ENCODE assay signal across 16 cellular contexts in the genomic region with DNA sequence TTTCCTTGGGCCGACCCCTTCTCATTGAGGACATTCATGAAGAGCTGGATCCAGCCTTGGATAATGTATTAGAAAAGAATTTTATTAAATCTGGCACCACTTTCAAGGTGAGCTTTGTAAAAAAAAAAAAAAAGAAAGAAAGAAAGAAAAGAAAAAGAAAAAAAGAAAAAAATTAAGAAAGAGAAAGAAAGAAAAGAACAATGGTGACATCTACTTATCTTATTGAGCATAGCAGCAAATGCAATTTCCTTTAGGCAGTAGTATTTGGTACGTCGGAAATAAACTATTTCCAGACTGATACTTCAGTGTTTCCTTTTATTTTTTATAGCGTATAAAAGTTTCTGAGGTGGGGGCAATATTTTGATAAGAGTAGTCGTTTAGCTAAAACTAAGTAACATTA.
A peak's percentile ranks its signal among the peaks of the same experiment; 100 is the strongest.
DNase-seq lines count a peak whose midpoint lies in the region; ATAC-seq and TF ChIP-seq lines count a peak whose summit lies in the region.
"Had no signal": no experiment of that assay in that cellular context is flagged by ENCODE, and none has a peak within 500 bp of the region (broad histone marks: within the 10 kb centered on the region; RNA-seq: fewer than 3 reads in every experiment).

No MANE protein-coding gene starts in this region.

- H3K9ac ChIP-seq in PC-3 (ENCODE audit: low read length): no peak overlapping the region

- H3K36me3 Mint-ChIP-seq in natural killer cell: no peaks in the 10 kb centered on the region
- H3K36me3 Mint-ChIP-seq in natural killer cell treated with Interleukin-12 subunit alpha and Interleukin-12 subunit beta and Interleukin-15 and Interleukin-18, amount 100 ng/mL, for 72 hours: no peaks in the 10 kb centered on the region

- H3K4me3 ChIP-seq in PC-3 (ENCODE audit: low read length) (no peak overlapping the region), ascending aorta (no peak overlapping the region)
- H3K4me3 ChIP-seq: HAP-1 had no signal

- no peak for ATAC-seq in natural killer cell
- no peak for ATAC-seq in natural killer cell treated with Interleukin-12 subunit alpha and Interleukin-12 subunit beta and Interleukin-15 and Interleukin-18, amount 100 ng/mL, for 72 hours
- no peak for ATAC-seq in PC-3
- no peak for ATAC-seq in foreskin keratinocyte

- H3K27ac Mint-ChIP-seq in natural killer cell: no peak overlapping the region
- H3K27ac Mint-ChIP-seq in natural killer cell treated with Interleukin-12 subunit alpha and Interleukin-12 subunit beta and Interleukin-15 and Interleukin-18, amount 100 ng/mL, for 72 hours: no peak overlapping the region
- H3K27ac Mint-ChIP-seq: CD4-positive, alpha-beta T cell; HFFc6 had no signal

- H3K4me1 Mint-ChIP-seq in natural killer cell: no peaks in the 10 kb centered on the region
- no peaks in the 10 kb centered on the region for H3K4me1 Mint-ChIP-seq in natural killer cell treated with Interleukin-12 subunit alpha and Interleukin-12 subunit beta and Interleukin-15 and Interleukin-18, amount 100 ng/mL, for 72 hours (ENCODE audit: low read depth in 2 of 2)

- H3K9me3 ChIP-seq in PC-3 (ENCODE audit: low read length): no peaks in the 10 kb centered on the region
- H3K9me3 ChIP-seq in ascending aorta: no peaks in the 10 kb centered on the region
- H3K9me3 ChIP-seq: HAP-1 had no signal

- peak; percentile 21 for TF ChIP-seq CTCF in natural killer cell (IDR thresholded peaks at IDR 0.05)
- peak; percentile 41; the same call in 1 of the 2 replicates for TF ChIP-seq CTCF in PC-3 (conservative IDR thresholded peaks at IDR 0.05; ENCODE audit: low read depth, low read length)
- peak; percentile 18 for TF ChIP-seq CTCF in foreskin keratinocyte (conservative IDR thresholded peaks at IDR 0.05)
- no peak for TF ChIP-seq CTCF in ascending aorta (IDR thresholded peaks at IDR 0.05)

- CTCF ChIA-PET in PC-3 (lab: Charles Lee): no interaction called here

- no peak overlapping the region for H3K4me2 ChIP-seq in PC-3 (ENCODE audit: low read length)

- no peak overlapping the region for H3K4me3 Mint-ChIP-seq in natural killer cell
- H3K4me3 Mint-ChIP-seq in natural killer cell treated with Interleukin-12 subunit alpha and Interleukin-12 subunit beta and Interleukin-15 and Interleukin-18, amount 100 ng/mL, for 72 hours: no peak overlapping the region
- H3K4me3 Mint-ChIP-seq: CD4-positive, alpha-beta T cell; HFFc6 had no signal

- H3K27ac ChIP-seq in PC-3 (ENCODE audit: low read length) (no peak overlapping the region), foreskin keratinocyte (no peak overlapping the region), ascending aorta (no peak overlapping the region)
- H3K27ac ChIP-seq: 22Rv1 had no signal

- H3F3A ChIP-seq in PC-3 (ENCODE audit: low read length, unreplicated experiment): no peaks in the 10 kb centered on the region

- DNase-seq in natural killer cell (no peak), PC-3 (no peak), foreskin keratinocyte (no peak), NCI-H2171 (lab: John Stamatoyannopoulos, UW) (no peak), NCI-H226 (no peak), ascending aorta (ENCODE audit: low spot score in 2 of 2) (no peak)
- DNase-seq in natural killer cell treated with Interleukin-12 subunit alpha and Interleukin-12 subunit beta and Interleukin-15 and Interleukin-18, amount 100 ng/mL, for 72 hours (ENCODE audit: low spot score): no peak
- DNase-seq: Calu3; CD4-positive, alpha-beta T cell; DMS79 treated with DMSO at 0.1 percent for 48 hours; GDM1; HFFc6; IMR-90; KBM-7 had no signal

- intact Hi-C loops in natural killer cell (cut with micrococcal nuclease): no loop called here
- intact Hi-C loops in PC-3 (cut with micrococcal nuclease): loop anchor here (1.0 kb wide), 1 partner anchor 123 kb away; no protein-coding TSS in a partner anchor
- intact Hi-C loops in ascending aorta (cut with DNase I): no loop called here

- no peaks in the 10 kb centered on the region for H3K9me3 Mint-ChIP-seq in natural killer cell
- no peaks in the 10 kb centered on the region for H3K9me3 Mint-ChIP-seq in natural killer cell treated with Interleukin-12 subunit alpha and Interleukin-12 subunit beta and Interleukin-15 and Interleukin-18, amount 100 ng/mL, for 72 hours
- H3K9me3 Mint-ChIP-seq: CD4-positive, alpha-beta T cell; HFFc6 had no signal

- H3K9me2 ChIP-seq in PC-3 (replicated peaks; ENCODE audit: low read length): no peaks in the 10 kb centered on the region

- no TSS peak for BruUV-seq in PC-3 (replicated peaks; lab: Mats Ljungman, UMichigan)

- H3K79me2 ChIP-seq in PC-3 (ENCODE audit: low read length): no peaks in the 10 kb centered on the region

- POLR2A ChIA-PET in PC-3 (lab: Charles Lee; ENCODE audit: unreplicated experiment): interaction anchor here (0.6 kb wide), 1 partner anchor 9 kb away, joined by 9 read pairs; no protein-coding TSS in a partner anchor

- H3K36me3 ChIP-seq in PC-3 (ENCODE audit: low read depth, low read length): no peaks in the 10 kb centered on the region
- no peaks in the 10 kb centered on the region for H3K36me3 ChIP-seq in ascending aorta
- H3K36me3 ChIP-seq: HAP-1 had no signal

- H3K27me3 Mint-ChIP-seq in natural killer cell (ENCODE audit: low read depth in 2 of 2): peaks cover 7 to 37% of the 10 kb centered on the region in 2 donors
- H3K27me3 Mint-ChIP-seq in natural killer cell treated with Interleukin-12 subunit alpha and Interleukin-12 subunit beta and Interleukin-15 and Interleukin-18, amount 100 ng/mL, for 72 hours: peaks cover 17 to 22% of the 10 kb centered on the region in 2 donors

- no peak overlapping the region for H2AFZ ChIP-seq in PC-3 (ENCODE audit: low read length)

- no peaks in the 10 kb centered on the region for H4K20me1 ChIP-seq in PC-3 (ENCODE audit: low read length)

- H3K4me1 ChIP-seq in PC-3 (ENCODE audit: insufficient read depth, low read length): no peaks in the 10 kb centered on the region
- no peaks in the 10 kb centered on the region for H3K4me1 ChIP-seq in foreskin keratinocyte
- no peaks in the 10 kb centered on the region for H3K4me1 ChIP-seq in ascending aorta

- H3K27me3 ChIP-seq in PC-3 (ENCODE audit: low read length) (peaks cover 80% of the 10 kb centered on the region), foreskin keratinocyte (peaks cover 28% of the 10 kb centered on the region), ascending aorta (no peaks in the 10 kb centered on the region)

Comparison
In these comparisons a context has a peak if more than half of its experiments do, and no peak if none do; other contexts are left out.
1. CTCF ChIP-seq: peak in natural killer cell (single experiment), PC-3 (single experiment) and foreskin keratinocyte (single experiment); none in ascending aorta (0 of 3).